37 cellular contexts compared by ENCODE assay signal in genomic region chr4:106046083-106046482, GRCh38.
"Had no signal": no experiment of that assay in that cellular context is flagged by ENCODE, and none has a peak within 500 bp of the region (broad histone marks: within the 10 kb centered on the region; RNA-seq: fewer than 3 reads in every experiment).

No MANE protein-coding gene starts in this region.

- H3K4me1 Mint-ChIP-seq: activated B cell treated with CpG ODN at 0.5 μM for 24 hours; activated CD4-positive, alpha-beta T cell treated with anti-CD3 and anti-CD28 coated beads, Interleukin-2, amount 10 ng/mL, durations not matched to agents 24 days and 14 days; activated naive CD8-positive, alpha-beta T cell treated with anti-CD3 and anti-CD28 coated beads for 36 hours; activated T-helper 17 cell treated with anti-CD3 and anti-CD28 coated beads, Interleukin-2, amount 50 U/mL, for 72 hours had no signal

- H3K27me3 ChIP-seq: adrenal gland, body of pancreas, brain microvascular endothelial cell, breast epithelium had no signal

- H3K4me3 ChIP-seq: adrenal gland, body of pancreas, breast epithelium had no signal

- H3K4me3 Mint-ChIP-seq: activated B cell treated with CpG ODN at 0.5 μM for 24 hours; activated CD4-positive, alpha-beta memory T cell treated with anti-CD3 and anti-CD28 coated beads for 36 hours; activated CD4-positive, alpha-beta T cell treated with anti-CD3 and anti-CD28 coated beads, Interleukin-2, amount 10 ng/mL, durations not matched to agents 24 days and 14 days; activated CD8-positive, alpha-beta T cell treated with anti-CD3 and anti-CD28 coated beads for 36 hours; activated naive CD4-positive, alpha-beta T cell treated with anti-CD3 and anti-CD28 coated beads for 36 hours; activated naive CD8-positive, alpha-beta T cell treated with anti-CD3 and anti-CD28 coated beads for 36 hours; activated T-cell treated with anti-CD3 and anti-CD28 coated beads, Interleukin-2, amount 50 U/mL, for 4 hours; activated T-cell treated with anti-CD3 and anti-CD28 coated beads, Interleukin-2, amount 50 U/mL, for 72 hours; activated T-helper 1 cell treated with anti-CD3 and anti-CD28 coated beads, Interleukin-12 subunit alpha, Interleukin-12 subunit beta, Interleukin-2, Interleukin-4 antibody, amounts not matched to agents 30 ng/mL and 10 ng/mL and 1 ng/mL, durations not matched to agents 14 hours and 24 hours and 36 hours; activated T-helper 17 cell treated with anti-CD3 and anti-CD28 coated beads, Interleukin-2, amount 50 U/mL, for 72 hours; T-helper 1 cell treated with Interleukin-12 subunit alpha and Interleukin-12 subunit beta and Interleukin-4 antibody, amounts not matched to agents 30 μg/mL and 1 μg/mL, for 36 hours; T-helper 2 cell treated with Interferon-gamma antibody and Interleukin-4, amounts not matched to agents 5 μg/mL and 100 μg/mL, for 36 hours had no signal

- H3K36me3 ChIP-seq: adrenal gland, brain microvascular endothelial cell, breast epithelium had no signal

- H3K9me3 Mint-ChIP-seq: activated B cell treated with CpG ODN at 0.5 μM for 24 hours; activated CD4-positive, alpha-beta memory T cell treated with anti-CD3 and anti-CD28 coated beads for 36 hours; activated CD8-positive, alpha-beta T cell treated with anti-CD3 and anti-CD28 coated beads for 36 hours; activated naive CD4-positive, alpha-beta T cell treated with anti-CD3 and anti-CD28 coated beads for 36 hours; activated naive CD4-positive, alpha-beta T cell treated with anti-CD3 and anti-CD28 coated beads, Interleukin-2, amount 50 U/mL, for 72 hours; activated naive CD8-positive, alpha-beta T cell treated with anti-CD3 and anti-CD28 coated beads for 36 hours; activated T-cell treated with anti-CD3 and anti-CD28 coated beads, Interleukin-2, amount 50 U/mL, for 4 hours; activated T-cell treated with anti-CD3 and anti-CD28 coated beads, Interleukin-2, amount 50 U/mL, for 72 hours; activated T-helper 1 cell treated with anti-CD3 and anti-CD28 coated beads, Interleukin-12 subunit alpha, Interleukin-12 subunit beta, Interleukin-2, Interleukin-4 antibody, amounts not matched to agents 30 ng/mL and 10 ng/mL and 1 ng/mL, durations not matched to agents 14 hours and 24 hours and 36 hours; activated T-helper 17 cell treated with anti-CD3 and anti-CD28 coated beads, Interleukin-2, amount 50 U/mL, for 72 hours; T-helper 1 cell treated with Interleukin-12 subunit alpha and Interleukin-12 subunit beta and Interleukin-4 antibody, amounts not matched to agents 30 μg/mL and 1 μg/mL, for 36 hours; T-helper 2 cell treated with Interferon-gamma antibody and Interleukin-4, amounts not matched to agents 5 μg/mL and 100 μg/mL, for 36 hours had no signal

- H3K27ac ChIP-seq: adrenal gland, body of pancreas, brain microvascular endothelial cell, breast epithelium, VCaP had no signal

- FAIRE-seq: astrocyte, TTC549 had no signal

- DNase-seq: activated B cell treated with CpG ODN at 0.5 μM for 24 hours; activated CD4-positive, alpha-beta memory T cell treated with anti-CD3 and anti-CD28 coated beads for 36 hours; activated CD4-positive, alpha-beta T cell treated with anti-CD3 and anti-CD28 coated beads for 4 hours; activated CD4-positive, alpha-beta T cell treated with anti-CD3 and anti-CD28 coated beads, Interleukin-2, amount 10 ng/mL, durations not matched to agents 24 days and 14 days; activated CD4-positive, alpha-beta T cell treated with anti-CD3 and anti-CD28 coated beads, Interleukin-2, amount 50 U/mL, for 1 hour; activated CD4-positive, alpha-beta T cell treated with anti-CD3 and anti-CD28 coated beads, Interleukin-2, amount 50 U/mL, for 4 hours; activated CD4-positive, CD25-positive, alpha-beta regulatory T cell treated with anti-CD3 and anti-CD28 coated beads, Interleukin-2, amount 50 U/mL, for 72 hours; activated CD8-positive, alpha-beta memory T cell treated with anti-CD3 and anti-CD28 coated beads, Interleukin-2, amount 50 U/mL, for 4 hours; activated CD8-positive, alpha-beta T cell treated with anti-CD3 and anti-CD28 coated beads for 36 hours; activated effector memory CD4-positive, alpha-beta T cell treated with anti-CD3 and anti-CD28 coated beads, Interleukin-2, amount 50 U/mL, for 16 hours; activated gamma-delta T cell treated with Interleukin-2 at 50 U/mL for 16 hours; activated naive CD4-positive, alpha-beta T cell; activated naive CD4-positive, alpha-beta T cell treated with anti-CD3 and anti-CD28 coated beads for 36 hours; activated naive CD4-positive, alpha-beta T cell treated with anti-CD3 and anti-CD28 coated beads, Interleukin-2, amount 50 U/mL, for 16 hours; activated naive CD8-positive, alpha-beta T cell treated with anti-CD3 and anti-CD28 coated beads for 36 hours; activated T-cell treated with anti-CD3 and anti-CD28 coated beads for 4 hours; activated T-cell treated with anti-CD3 and anti-CD28 coated beads, Interleukin-2, amount 50 U/mL, for 1 hour; activated T-cell treated with anti-CD3 and anti-CD28 coated beads, Interleukin-2, amount 50 U/mL, for 4 hours; activated T-cell treated with anti-CD3 and anti-CD28 coated beads, Interleukin-2, amount 50 U/mL, for 72 hours; adrenal gland; amniotic stem cell; aorta; body of pancreas; brain microvascular endothelial cell; central memory CD4-positive, alpha-beta T cell; T-helper 1 cell; T-helper 2 cell; T-helper 9 cell had no signal

- H3K27ac Mint-ChIP-seq: activated B cell treated with CpG ODN at 0.5 μM for 24 hours; activated CD4-positive, alpha-beta memory T cell treated with anti-CD3 and anti-CD28 coated beads for 36 hours; activated CD4-positive, alpha-beta T cell treated with anti-CD3 and anti-CD28 coated beads, Interleukin-2, amount 10 ng/mL, durations not matched to agents 24 days and 14 days; activated CD8-positive, alpha-beta T cell treated with anti-CD3 and anti-CD28 coated beads for 36 hours; activated naive CD4-positive, alpha-beta T cell treated with anti-CD3 and anti-CD28 coated beads for 36 hours; activated naive CD4-positive, alpha-beta T cell treated with anti-CD3 and anti-CD28 coated beads, Interleukin-2, amount 50 U/mL, for 72 hours; activated naive CD8-positive, alpha-beta T cell treated with anti-CD3 and anti-CD28 coated beads for 36 hours; activated T-cell treated with anti-CD3 and anti-CD28 coated beads, Interleukin-2, amount 50 U/mL, for 72 hours; activated T-helper 17 cell treated with anti-CD3 and anti-CD28 coated beads, Interleukin-2, amount 50 U/mL, for 72 hours; T-helper 1 cell treated with Interleukin-12 subunit alpha and Interleukin-12 subunit beta and Interleukin-4 antibody, amounts not matched to agents 30 μg/mL and 1 μg/mL, for 36 hours; T-helper 2 cell treated with Interferon-gamma antibody and Interleukin-4, amounts not matched to agents 5 μg/mL and 100 μg/mL, for 36 hours had no signal

- H3K4me1 ChIP-seq: adrenal gland, body of pancreas, breast epithelium had no signal

- H3K9me3 ChIP-seq: adrenal gland, body of pancreas, breast epithelium had no signal

- H3K27me3 Mint-ChIP-seq: activated B cell treated with CpG ODN at 0.5 μM for 24 hours; activated CD4-positive, alpha-beta memory T cell treated with anti-CD3 and anti-CD28 coated beads for 36 hours; activated CD4-positive, alpha-beta T cell treated with anti-CD3 and anti-CD28 coated beads, Interleukin-2, amount 10 ng/mL, durations not matched to agents 24 days and 14 days; activated CD8-positive, alpha-beta T cell treated with anti-CD3 and anti-CD28 coated beads for 36 hours; activated naive CD8-positive, alpha-beta T cell treated with anti-CD3 and anti-CD28 coated beads for 36 hours; activated T-helper 17 cell treated with anti-CD3 and anti-CD28 coated beads, Interleukin-2, amount 50 U/mL, for 72 hours had no signal

- ATAC-seq: activated CD8-positive, alpha-beta T cell treated with anti-CD3 and anti-CD28 coated beads for 36 hours; activated naive CD4-positive, alpha-beta T cell treated with anti-CD3 and anti-CD28 coated beads, Interleukin-2, amount 50 U/mL, for 72 hours; activated T-cell treated with anti-CD3 and anti-CD28 coated beads, Interleukin-2, amount 50 U/mL, for 4 hours; activated T-cell treated with anti-CD3 and anti-CD28 coated beads, Interleukin-2, amount 50 U/mL, for 72 hours; activated T-helper 17 cell treated with anti-CD3 and anti-CD28 coated beads, Interleukin-2, amount 50 U/mL, for 72 hours; body of pancreas had no signal
